20 cellular contexts compared by ENCODE assay signal in genomic region chr3:42836545-42837123, GRCh38.
"Had no signal": no experiment of that assay in that cellular context is flagged by ENCODE, and none has a peak within 500 bp of the region (broad histone marks: within the 10 kb centered on the region; RNA-seq: fewer than 3 reads in every experiment).

No MANE protein-coding gene starts in this region.

- H3K27ac Mint-ChIP-seq: activated CD4-positive, alpha-beta memory T cell treated with anti-CD3 and anti-CD28 coated beads for 36 hours; activated CD4-positive, alpha-beta T cell treated with anti-CD3 and anti-CD28 coated beads, Interleukin-2, amount 10 ng/mL, durations not matched to agents 7 days and 5 days; activated naive CD4-positive, alpha-beta T cell treated with anti-CD3 and anti-CD28 coated beads, Interleukin-2, amount 10 ng/mL, durations not matched to agents 7 days and 5 days; activated naive CD8-positive, alpha-beta T cell treated with anti-CD3 and anti-CD28 coated beads for 36 hours; activated T-helper 17 cell treated with anti-CD3 and anti-CD28 coated beads, Interleukin-2, amount 50 U/mL, for 72 hours; T-helper 17 cell had no signal

- H3K27ac ChIP-seq: KMS-11 had no signal

- DNase-seq: activated CD4-positive, alpha-beta memory T cell treated with anti-CD3 and anti-CD28 coated beads for 36 hours; activated CD4-positive, alpha-beta T cell treated with anti-CD3 and anti-CD28 coated beads, Interleukin-2, amount 10 ng/mL, durations not matched to agents 7 days and 5 days; activated CD4-positive, CD25-positive, alpha-beta regulatory T cell treated with anti-CD3 and anti-CD28 coated beads, Interleukin-2, amount 50 U/mL, for 72 hours; activated gamma-delta T cell; activated naive CD4-positive, alpha-beta T cell treated with anti-CD3 and anti-CD28 coated beads, Interleukin-2, amount 10 ng/mL, durations not matched to agents 7 days and 5 days; activated naive CD8-positive, alpha-beta T cell treated with anti-CD3 and anti-CD28 coated beads for 36 hours; activated T-cell treated with anti-CD3 and anti-CD28 coated beads for 4 hours; activated T-cell treated with anti-CD3 and anti-CD28 coated beads, Interleukin-2, amount 50 U/mL, for 48 hours; cerebellar nuclear complex; NCI-H1092; NCI-H1417; NCI-H1930; NCI-H2107; NCI-H510A treated with DMSO at 0.1 percent for 48 hours; NCI-H69; SIG-M5; T-helper 17 cell; T-helper 9 cell had no signal

- H3K4me1 Mint-ChIP-seq: activated T-helper 17 cell treated with anti-CD3 and anti-CD28 coated beads, Interleukin-2, amount 50 U/mL, for 72 hours had no signal

- H3K9me3 Mint-ChIP-seq: activated CD4-positive, alpha-beta memory T cell treated with anti-CD3 and anti-CD28 coated beads for 36 hours; activated CD4-positive, alpha-beta T cell treated with anti-CD3 and anti-CD28 coated beads, Interleukin-2, amount 10 ng/mL, durations not matched to agents 7 days and 5 days; activated naive CD4-positive, alpha-beta T cell treated with anti-CD3 and anti-CD28 coated beads, Interleukin-2, amount 10 ng/mL, durations not matched to agents 7 days and 5 days; activated naive CD8-positive, alpha-beta T cell treated with anti-CD3 and anti-CD28 coated beads for 36 hours; activated T-helper 17 cell treated with anti-CD3 and anti-CD28 coated beads, Interleukin-2, amount 50 U/mL, for 72 hours had no signal

- ATAC-seq: activated T-helper 17 cell treated with anti-CD3 and anti-CD28 coated beads, Interleukin-2, amount 50 U/mL, for 72 hours; T-helper 17 cell had no signal

- H3K4me3 Mint-ChIP-seq: activated CD4-positive, alpha-beta memory T cell treated with anti-CD3 and anti-CD28 coated beads for 36 hours; activated CD4-positive, alpha-beta T cell treated with anti-CD3 and anti-CD28 coated beads, Interleukin-2, amount 10 ng/mL, durations not matched to agents 7 days and 5 days; activated naive CD4-positive, alpha-beta T cell treated with anti-CD3 and anti-CD28 coated beads, Interleukin-2, amount 10 ng/mL, durations not matched to agents 7 days and 5 days; activated naive CD8-positive, alpha-beta T cell treated with anti-CD3 and anti-CD28 coated beads for 36 hours; activated T-helper 17 cell treated with anti-CD3 and anti-CD28 coated beads, Interleukin-2, amount 50 U/mL, for 72 hours; T-helper 17 cell had no signal

- H3K36me3 Mint-ChIP-seq: activated CD4-positive, alpha-beta memory T cell treated with anti-CD3 and anti-CD28 coated beads for 36 hours; activated naive CD4-positive, alpha-beta T cell treated with anti-CD3 and anti-CD28 coated beads, Interleukin-2, amount 10 ng/mL, durations not matched to agents 7 days and 5 days; activated naive CD8-positive, alpha-beta T cell treated with anti-CD3 and anti-CD28 coated beads for 36 hours had no signal
